In genomic region chr19:45882652-45883585, GRCh38 we compare ENCODE assay signal across 8 cellular contexts. TPM values are rescaled to one million over a fixed set of nuclear protein-coding genes. Genes with fewer than 3 reads are reported as not detected.
DNase-seq lines count a peak whose midpoint lies in the region; ATAC-seq and TF ChIP-seq lines count a peak whose summit lies in the region.

No MANE protein-coding gene starts in this region.

- peaks cover 23% of the 10 kb centered on the region for H3K4me1 Mint-ChIP-seq in activated CD8-positive, alpha-beta T cell treated with anti-CD3 and anti-CD28 coated beads for 36 hours (ENCODE audit: low read depth)

- POLR2A ChIA-PET in activated CD8-positive, alpha-beta T cell treated with anti-CD3 and anti-CD28 coated beads for 36 hours (lab: Charles Lee), result interaction anchor here (1.0 to 2.5 kb wide), 4 partner anchors 11 to 66 kb away, joined by 3 to 9 read pairs (median 5); partner anchors contain the start of gene SYMPK

- H3K36me3 Mint-ChIP-seq in activated CD8-positive, alpha-beta T cell treated with anti-CD3 and anti-CD28 coated beads for 36 hours (ENCODE audit: low read depth), result peaks cover 6% of the 10 kb centered on the region

- intact Hi-C loops in activated CD8-positive, alpha-beta T cell treated with anti-CD3 and anti-CD28 coated beads for 36 hours (cut with micrococcal nuclease), result no loop called here

- no peak overlapping the region for H3K27ac ChIP-seq in effector memory CD4-positive, alpha-beta T cell (ENCODE audit: insufficient read depth, low read length, poor library complexity, severe bottlenecking)

- DNase-seq in COR-L47 (lab: John Stamatoyannopoulos, UW) (peak; percentile 72), HAP-1 (ENCODE audit: low spot score in 2 of 2) (peak; percentile 74 to 91), NCI-H82 treated with DMSO at 0.1 percent for 48 hours (lab: John Stamatoyannopoulos, UW; ENCODE audit: unreplicated experiment) (peak; percentile 33), lung microvascular endothelial cell (ENCODE audit: low read depth in 2 of 2) (peak; percentile 91 to 94)
- DNase-seq in activated CD8-positive, alpha-beta T cell treated with anti-CD3 and anti-CD28 coated beads for 36 hours, result peak; percentile 93
- DNase-seq in effector memory CD4-positive, alpha-beta T cell, result peak; percentile 66 to 73 (median 71)
- peak; percentile 65 to 68 (median 66) for DNase-seq in stimulated activated CD4-positive, alpha-beta T cell treated with anti-CD3 and anti-CD28 coated beads, TNF-alpha, amount 100 ng/mL, for 4 hours (ENCODE audit: low read depth in 3 of 3)

- peak; percentile 99 for TF ChIP-seq CTCF in activated CD8-positive, alpha-beta T cell treated with anti-CD3 and anti-CD28 coated beads for 36 hours (IDR thresholded peaks at IDR 0.05)

- peak overlapping the region; percentile 9; the same call in 1 of the 2 replicates for H3K4me3 ChIP-seq in HAP-1
- peak overlapping the region; percentile 24 for H3K4me3 ChIP-seq in effector memory CD4-positive, alpha-beta T cell (ENCODE audit: insufficient read depth, low read depth, low read length, poor library complexity, severe bottlenecking)

- H3K27ac Mint-ChIP-seq in activated CD8-positive, alpha-beta T cell treated with anti-CD3 and anti-CD28 coated beads for 36 hours, result peak overlapping the region; percentile 72

- ATAC-seq in activated CD8-positive, alpha-beta T cell treated with anti-CD3 and anti-CD28 coated beads for 36 hours, result peak; percentile 40
- no peak for ATAC-seq in HG02938 (IDR thresholded peaks at IDR 0.05; ENCODE audit: unreplicated experiment)

- CTCF ChIA-PET in activated CD8-positive, alpha-beta T cell treated with anti-CD3 and anti-CD28 coated beads for 36 hours (lab: Charles Lee), result interaction anchor here (1.0 to 10.1 kb wide), 13 partner anchors 9 to 145 kb away, joined by 3 to 100 read pairs (median 4); partner anchors contain the start of genes FOXA3, MYPOP, SIX5 and SYMPK

- peaks cover 14% of the 10 kb centered on the region; the same call in 1 of the 2 replicates for H3K36me3 ChIP-seq in HAP-1 (replicated peaks)
- H3K36me3 ChIP-seq in effector memory CD4-positive, alpha-beta T cell (ENCODE audit: control insufficient read depth, insufficient read depth, low read length), result no peaks in the 10 kb centered on the region

- no peaks in the 10 kb centered on the region for H3K9me3 ChIP-seq in HAP-1
- no peaks in the 10 kb centered on the region for H3K9me3 ChIP-seq in effector memory CD4-positive, alpha-beta T cell (ENCODE audit: control insufficient read depth, low read length)

- H3K9me3 Mint-ChIP-seq in activated CD8-positive, alpha-beta T cell treated with anti-CD3 and anti-CD28 coated beads for 36 hours, result no peaks in the 10 kb centered on the region

- no peaks in the 10 kb centered on the region for H3K27me3 ChIP-seq in HAP-1 (ENCODE audit: low read depth)
- no peaks in the 10 kb centered on the region for H3K27me3 ChIP-seq in effector memory CD4-positive, alpha-beta T cell (replicated peaks; ENCODE audit: control insufficient read depth, insufficient read depth, low read length, poor library complexity, severe bottlenecking)

- H3K4me1 ChIP-seq in HAP-1, result peaks cover 19% of the 10 kb centered on the region
- H3K4me1 ChIP-seq in effector memory CD4-positive, alpha-beta T cell (ENCODE audit: control insufficient read depth, insufficient read depth, low read length, poor library complexity, severe bottlenecking), result peaks cover 37% of the 10 kb centered on the region

- peaks cover under 1% of the 10 kb centered on the region for H3K27me3 Mint-ChIP-seq in activated CD8-positive, alpha-beta T cell treated with anti-CD3 and anti-CD28 coated beads for 36 hours

- peak overlapping the region; percentile 65 for H3K4me3 Mint-ChIP-seq in activated CD8-positive, alpha-beta T cell treated with anti-CD3 and anti-CD28 coated beads for 36 hours

- in situ Hi-C loops in HAP-1 (cut with MboI; ENCODE audit: low sequenced_read_pairs), result no loop called here

RNA-seq across cellular contexts. Expression of gene IRF2BP1, which starts 3.0 kb away (rescaled TPM):
- total RNA-seq in activated CD8-positive, alpha-beta T cell treated with anti-CD3 and anti-CD28 coated beads for 36 hours, result 10 to 100 TPM; 15.3 to 17.2 TPM
- 13.1 and 20.0 TPM in 2 replicates for total RNA-seq in lung microvascular endothelial cell

RNA-seq across cellular contexts. Expression of gene FOXA3, which starts 18.8 kb away (rescaled TPM):
- total RNA-seq in activated CD8-positive, alpha-beta T cell treated with anti-CD3 and anti-CD28 coated beads for 36 hours, result under 1 TPM in 1 of 2 experiments, not detected in 1; 0.36 TPM
- total RNA-seq in lung microvascular endothelial cell, result under 0.01 TPM in 2 replicates

RNA-seq across cellular contexts. Expression of gene MYPOP, which starts 19.5 kb away (rescaled TPM):
- 1 to 10 TPM; 4.1 to 5.0 TPM for total RNA-seq in activated CD8-positive, alpha-beta T cell treated with anti-CD3 and anti-CD28 coated beads for 36 hours
- total RNA-seq in lung microvascular endothelial cell, result 0.87 and 1.2 TPM in 2 replicates

RNA-seq across cellular contexts. Expression of gene SYMPK, which starts 20.0 kb away (rescaled TPM):
- total RNA-seq in activated CD8-positive, alpha-beta T cell treated with anti-CD3 and anti-CD28 coated beads for 36 hours, result 100 to 1,000 TPM in 1 of 2 experiments, 10 to 100 TPM in 1; 96.8 to 114 TPM
- total RNA-seq in lung microvascular endothelial cell, result 18.1 and 21.4 TPM in 2 replicates

RNA-seq across cellular contexts. Expression of gene NANOS2, which starts 31.7 kb away (rescaled TPM):
- total RNA-seq in activated CD8-positive, alpha-beta T cell treated with anti-CD3 and anti-CD28 coated beads for 36 hours, result not detected
- total RNA-seq in lung microvascular endothelial cell, result not detected in 2 replicates

Comparison
In these comparisons a context has a peak if more than half of its experiments do, and no peak if none do; other contexts are left out.
1. DNase-seq: peak in every context shown above with its lines; median percentile 93 in activated CD8-positive, alpha-beta T cell treated with anti-CD3 and anti-CD28 coated beads for 36 hours; 92 in lung microvascular endothelial cell; 82 in HAP-1; 72 in COR-L47; 71 in effector memory CD4-positive, alpha-beta T cell; 66 in stimulated activated CD4-positive, alpha-beta T cell treated with anti-CD3 and anti-CD28 coated beads, TNF-alpha, amount 100 ng/mL, for 4 hours; 33 in NCI-H82 treated with DMSO at 0.1 percent for 48 hours.